ENCODE assay signal across 1 cellular context in genomic region chr7:128794436-128794835, GRCh38.
TF ChIP-seq lines count a peak whose summit lies in the region.

No MANE protein-coding gene starts in this region.

TF ChIP-seq in K562, 482 proteins besides CTCF, POLR2A, EP300 and RAD21:
- TF ChIP-seq KDM4B (IDR thresholded peaks at IDR 0.05; ENCODE audit: borderline replicate concordance in 2 of 2, low read depth in 1 of 2) (no peak), RBFOX2 (IDR thresholded peaks at IDR 0.05; ENCODE audit: low read depth, low read length) (0 out of 2 replicates have a peak, but pooled peaks have one; percentile 29)
TF ChIP-seq in K562: peak in this region for 1.
